8 cellular contexts compared by ENCODE assay signal in the genomic region with DNA sequence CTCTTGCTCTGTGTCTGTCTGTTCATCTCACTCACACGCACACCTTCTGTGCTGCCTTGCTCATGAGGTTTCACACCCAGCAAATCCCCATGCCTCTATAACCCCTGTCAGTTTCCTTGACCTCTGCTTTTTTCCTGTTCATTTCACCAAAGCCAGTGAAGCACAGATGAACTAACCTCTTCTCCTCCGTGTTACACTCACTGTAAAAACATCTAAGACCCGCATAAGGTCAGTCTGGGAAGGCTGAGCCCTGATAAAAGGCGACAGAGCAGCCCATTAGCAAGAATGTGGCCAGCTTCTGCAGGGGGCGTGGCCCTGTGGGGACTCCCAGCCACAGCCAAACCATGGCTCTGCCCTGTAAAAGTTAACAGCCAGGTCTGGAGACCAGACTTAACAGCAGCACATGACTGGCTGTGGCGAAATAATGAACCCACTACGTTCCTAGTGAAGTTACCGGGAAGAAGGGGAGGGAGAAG. TPM values are rescaled to one million over a fixed set of nuclear protein-coding genes. Genes with fewer than 3 reads are reported as not detected.
A peak's percentile ranks its signal among the peaks of the same experiment; 100 is the strongest.
DNase-seq lines count a peak whose midpoint lies in the region; ATAC-seq and TF ChIP-seq lines count a peak whose summit lies in the region.

No MANE protein-coding gene starts in this region.

- ATAC-seq in GM19455 (IDR thresholded peaks at IDR 0.05; ENCODE audit: unreplicated experiment) (no peak), GM21529 (IDR thresholded peaks at IDR 0.05; ENCODE audit: unreplicated experiment) (no peak)

- H3K27ac ChIP-seq in epithelial cell of prostate, result peak overlapping the region; percentile 67

- TF ChIP-seq CTCF in AG09309 (IDR thresholded peaks at IDR 0.05; ENCODE audit: control insufficient read depth, insufficient read depth, low read depth, low read length, missing control alignments), result no peak

- no peak overlapping the region for H3K4me3 ChIP-seq in AG09309 (ENCODE audit: control insufficient read depth, low read depth, low read length)

- DNase-seq in AG09309 (ENCODE audit: low read depth) (peak; percentile 52), OCI-M1 (lab: John Stamatoyannopoulos, UW) (peak; percentile 70), epithelial cell of prostate (ENCODE audit: low read depth, low spot score) (no peak), myocyte (ENCODE audit: low read depth) (peak; percentile 76), T-helper 9 cell (no peak)
- no peak for DNase-seq in activated CD8-positive, alpha-beta memory T cell treated with anti-CD3 and anti-CD28 coated beads for 24 hours

RNA-seq across cellular contexts. Expression of gene NPAS1, which starts 42.8 kb away (rescaled TPM):
- total RNA-seq in myocyte, result 1.7 and 2.0 TPM in 2 replicates
- polyA plus RNA-seq in myocyte (2012), result 20.6 TPM

Comparison
In these comparisons a context has a peak if more than half of its experiments do, and no peak if none do; other contexts are left out.
1. DNase-seq: peak in AG09309 (single experiment), OCI-M1 (single experiment) and myocyte (single experiment); none in epithelial cell of prostate (single experiment), T-helper 9 cell (single experiment) and activated CD8-positive, alpha-beta memory T cell treated with anti-CD3 and anti-CD28 coated beads for 24 hours (single experiment).